In genomic region chr9:35771524-35771923, GRCh38 we compare ENCODE assay signal across 9 cellular contexts. TPM values are rescaled to one million over a fixed set of nuclear protein-coding genes. Genes with fewer than 3 reads are reported as not detected.
DNase-seq lines count a peak whose midpoint lies in the region; ATAC-seq and TF ChIP-seq lines count a peak whose summit lies in the region.
"Had no signal": no experiment of that assay in that cellular context is flagged by ENCODE, and none has a peak within 500 bp of the region (broad histone marks: within the 10 kb centered on the region; RNA-seq: fewer than 3 reads in every experiment).

No MANE protein-coding gene starts in this region.

- H3F3A ChIP-seq in GM23338 (replicated peaks; ENCODE audit: low read depth) = 0 out of 2 replicates have a peak, but pooled peaks cover 4% of the 10 kb centered on the region

- H3K27ac Mint-ChIP-seq in GM23338 = no peak overlapping the region
- H3K27ac Mint-ChIP-seq: activated naive CD4-positive, alpha-beta T cell treated with anti-CD3 and anti-CD28 coated beads, Interleukin-2, amount 10 ng/mL, durations not matched to agents 7 days and 5 days; stimulated activated memory B cell treated with anti-CD40 and anti-IgM and Interleukin-4, amounts not matched to agents 10 μg/mL and 1 μg/mL and 100 μg/mL, for 72 hours had no signal

- no peaks in the 10 kb centered on the region for H3K27me3 Mint-ChIP-seq in GM23338 (ENCODE audit: insufficient read depth, low read depth, poor library complexity)
- H3K27me3 Mint-ChIP-seq: activated naive CD4-positive, alpha-beta T cell treated with anti-CD3 and anti-CD28 coated beads, Interleukin-2, amount 10 ng/mL, durations not matched to agents 7 days and 5 days; stimulated activated memory B cell treated with anti-CD40 and anti-IgM and Interleukin-4, amounts not matched to agents 10 μg/mL and 1 μg/mL and 100 μg/mL, for 72 hours had no signal

- H3K9me3 Mint-ChIP-seq in GM23338 = no peaks in the 10 kb centered on the region
- H3K9me3 Mint-ChIP-seq: activated naive CD4-positive, alpha-beta T cell treated with anti-CD3 and anti-CD28 coated beads, Interleukin-2, amount 10 ng/mL, durations not matched to agents 7 days and 5 days; stimulated activated memory B cell treated with anti-CD40 and anti-IgM and Interleukin-4, amounts not matched to agents 10 μg/mL and 1 μg/mL and 100 μg/mL, for 72 hours had no signal

- peaks cover 16% of the 10 kb centered on the region for H3K4me1 Mint-ChIP-seq in GM23338
- H3K4me1 Mint-ChIP-seq: activated naive CD4-positive, alpha-beta T cell treated with anti-CD3 and anti-CD28 coated beads, Interleukin-2, amount 10 ng/mL, durations not matched to agents 7 days and 5 days had no signal

- ATAC-seq in gastrocnemius medialis (no peak), GM23338 (no peak)
- ATAC-seq: stimulated activated memory B cell treated with anti-CD40 and anti-IgM and Interleukin-4, amounts not matched to agents 10 μg/mL and 1 μg/mL and 100 μg/mL, for 72 hours had no signal

- H3K4me3 Mint-ChIP-seq in GM23338 = no peak overlapping the region
- H3K4me3 Mint-ChIP-seq: activated naive CD4-positive, alpha-beta T cell treated with anti-CD3 and anti-CD28 coated beads, Interleukin-2, amount 10 ng/mL, durations not matched to agents 7 days and 5 days; stimulated activated memory B cell treated with anti-CD40 and anti-IgM and Interleukin-4, amounts not matched to agents 10 μg/mL and 1 μg/mL and 100 μg/mL, for 72 hours had no signal

- H3K27me3 ChIP-seq in breast epithelium (no peaks in the 10 kb centered on the region), gastrocnemius medialis (no peaks in the 10 kb centered on the region), GM23338 (ENCODE audit: insufficient read depth) (no peaks in the 10 kb centered on the region)

- peaks cover 4% of the 10 kb centered on the region; the same call in 1 of the 2 replicates for H3K79me2 ChIP-seq in GM23338 (replicated peaks; ENCODE audit: insufficient read depth)

- H3K36me3 ChIP-seq in breast epithelium = no peaks in the 10 kb centered on the region
- no peaks in the 10 kb centered on the region for H3K36me3 ChIP-seq in gastrocnemius medialis
- H3K36me3 ChIP-seq in GM23338 (ENCODE audit: insufficient read depth) = no peaks in the 10 kb centered on the region

- H3K9me3 ChIP-seq in breast epithelium = no peaks in the 10 kb centered on the region
- H3K9me3 ChIP-seq in gastrocnemius medialis = no peaks in the 10 kb centered on the region

- peaks cover 0 to 15% of the 10 kb centered on the region in 2 donors for H3K4me1 ChIP-seq in breast epithelium
- H3K4me1 ChIP-seq in gastrocnemius medialis = peaks cover 29 to 41% of the 10 kb centered on the region in 2 donors
- peaks cover 16% of the 10 kb centered on the region for H3K4me1 ChIP-seq in GM23338 (ENCODE audit: insufficient read depth)

- intact Hi-C loops in breast epithelium (cut with DNase I; ENCODE audit: low total_unique reads) (no loop called here), gastrocnemius medialis (cut with DNase I; ENCODE audit: low total_unique reads) (no loop called here)

- TF ChIP-seq POLR2A in breast epithelium (IDR thresholded peaks at IDR 0.05) (no peak), gastrocnemius medialis (IDR thresholded peaks at IDR 0.05) (no peak)

- H3K27ac ChIP-seq in breast epithelium (peak overlapping the region; percentile 58 to 64), gastrocnemius medialis (peak overlapping the region; percentile 65 to 75 (median 68)), GM23338 (ENCODE audit: low read depth) (no peak overlapping the region)

- peak overlapping the region in 1 of 3 donors; percentile 35 for H3K4me3 ChIP-seq in breast epithelium
- H3K4me3 ChIP-seq in gastrocnemius medialis = no peak overlapping the region
- no peak overlapping the region for H3K4me3 ChIP-seq in GM23338

- H3K9me2 ChIP-seq in GM23338 (ENCODE audit: insufficient read depth) = no peaks in the 10 kb centered on the region

- in situ Hi-C loops in gastrocnemius medialis (cut with MboI; ENCODE audit: low sequenced_read_pairs in 4 of 4) = no loop called here

- H3K36me3 Mint-ChIP-seq in GM23338 (ENCODE audit: low read depth) = no peaks in the 10 kb centered on the region
- H3K36me3 Mint-ChIP-seq: activated naive CD4-positive, alpha-beta T cell treated with anti-CD3 and anti-CD28 coated beads, Interleukin-2, amount 10 ng/mL, durations not matched to agents 7 days and 5 days; stimulated activated memory B cell treated with anti-CD40 and anti-IgM and Interleukin-4, amounts not matched to agents 10 μg/mL and 1 μg/mL and 100 μg/mL, for 72 hours had no signal

- TF ChIP-seq CTCF in breast epithelium (IDR thresholded peaks at IDR 0.05) (no peak), gastrocnemius medialis (IDR thresholded peaks at IDR 0.05 in 4 of 5, conservative IDR thresholded peaks at IDR 0.05 in 1 of 5) (no peak), GM23338 (conservative IDR thresholded peaks at IDR 0.05; ENCODE audit: low read depth in 2 of 2) (no peak)

- no peak overlapping the region for H3K4me2 ChIP-seq in GM23338

- peaks cover 3% of the 10 kb centered on the region; the same call in 1 of the 2 replicates for H4K20me1 ChIP-seq in GM23338 (replicated peaks; ENCODE audit: insufficient read depth)

- H2AFZ ChIP-seq in GM23338 = no peak overlapping the region

- DNase-seq in NCI-H146 treated with DMSO at 0.1 percent for 48 hours (lab: John Stamatoyannopoulos, UW; ENCODE audit: unreplicated experiment) = peak; percentile 59
- DNase-seq in breast epithelium (ENCODE audit: low spot score in 2 of 2) = no peak
- no peak for DNase-seq in gastrocnemius medialis
- DNase-seq in Kasumi-1 (lab: John Stamatoyannopoulos, UW) = no peak
- DNase-seq in HuH-7.5 (ENCODE audit: low spot score) = no peak
- no peak for DNase-seq in GM23338 (ENCODE audit: low spot score)
- DNase-seq: activated naive CD4-positive, alpha-beta T cell treated with anti-CD3 and anti-CD28 coated beads, Interleukin-2, amount 10 ng/mL, durations not matched to agents 7 days and 5 days had no signal

TF ChIP-seq in GM23338, 12 proteins besides CTCF, POLR2A, EP300 and RAD21 (continues in another document):
- TF ChIP-seq REST (IDR thresholded peaks at IDR 0.05; ENCODE audit: unreplicated experiment) = no peak
- TF ChIP-seq JUNB (IDR thresholded peaks at IDR 0.05; ENCODE audit: unreplicated experiment) = no peak
- TF ChIP-seq ZNF114 (CRISPR knock-in tag; IDR thresholded peaks at IDR 0.05) = no peak
- no peak for TF ChIP-seq POLR2AphosphoS5 (IDR thresholded peaks at IDR 0.05; ENCODE audit: low read depth)
- no peak for TF ChIP-seq ETS1 (IDR thresholded peaks at IDR 0.05)
- TF ChIP-seq STAT1 (IDR thresholded peaks at IDR 0.05; ENCODE audit: unreplicated experiment) = no peak

RNA-seq across cellular contexts. Expression of gene MSMP, which starts 17.4 kb away (rescaled TPM):
- not detected for total RNA-seq in breast epithelium
- not detected for total RNA-seq in gastrocnemius medialis
- total RNA-seq in GM23338 (2014; rRNA removed; shearing (Covaris generic)) = not detected in 2 replicates
- 0.57 and 0.81 TPM in 2 replicates for polyA plus RNA-seq in GM23338 (2016; fragmentation: Nextera tagmentation; extraction: Ambion mirVana)
- total RNA-seq: omental fat pad had no signal

RNA-seq across cellular contexts. Expression of gene NPR2, which starts 19.9 kb away (rescaled TPM):
- total RNA-seq in breast epithelium (10 to 100 TPM; 10.2 to 34.2 (median 14.7) TPM), gastrocnemius medialis (10 to 100 TPM; 12.3 to 19.2 (median 16.3) TPM)
- total RNA-seq in GM23338 (2014; rRNA removed; shearing (Covaris generic)) = 7.6 and 14.4 TPM in 2 replicates
- 9.0 and 9.8 TPM in 2 replicates for polyA plus RNA-seq in GM23338 (2016; fragmentation: Nextera tagmentation; extraction: Ambion mirVana)

RNA-seq across cellular contexts. Expression of gene RGP1, which starts 22.4 kb away (rescaled TPM):
- 10 to 100 TPM; 16.7 to 20.1 (median 17.4) TPM for total RNA-seq in breast epithelium
- 10 to 100 TPM; 22.0 to 41.1 (median 36.3) TPM for total RNA-seq in gastrocnemius medialis
- total RNA-seq in GM23338 (2014; rRNA removed; shearing (Covaris generic)) = 12.9 and 16.0 TPM in 2 replicates
- 2.7 and 2.8 TPM in 2 replicates for polyA plus RNA-seq in GM23338 (2016; fragmentation: Nextera tagmentation; extraction: Ambion mirVana)

RNA-seq across cellular contexts. Expression of gene GBA2, which starts 22.5 kb away (rescaled TPM):
- total RNA-seq in breast epithelium (10 to 100 TPM; 44.5 to 63.8 (median 57.0) TPM), gastrocnemius medialis (10 to 100 TPM; 47.3 to 63.2 (median 51.4) TPM)
- total RNA-seq in GM23338 (2014; rRNA removed; shearing (Covaris generic)) = 80.1 and 80.2 TPM in 2 replicates
- 32.1 and 32.8 TPM in 2 replicates for polyA plus RNA-seq in GM23338 (2016; fragmentation: Nextera tagmentation; extraction: Ambion mirVana)

RNA-seq across cellular contexts. Expression of gene CREB3, which starts 39.1 kb away (rescaled TPM):
- total RNA-seq in breast epithelium = 10 to 100 TPM; 46.4 to 49.9 (median 47.2) TPM
- 10 to 100 TPM; 17.8 to 39.6 (median 26.2) TPM for total RNA-seq in gastrocnemius medialis
- 24.9 and 32.4 TPM in 2 replicates for total RNA-seq in GM23338 (2014; rRNA removed; shearing (Covaris generic))
- 19.2 and 20.3 TPM in 2 replicates for polyA plus RNA-seq in GM23338 (2016; fragmentation: Nextera tagmentation; extraction: Ambion mirVana)
